9 cellular contexts compared by ENCODE assay signal in the genomic region with DNA sequence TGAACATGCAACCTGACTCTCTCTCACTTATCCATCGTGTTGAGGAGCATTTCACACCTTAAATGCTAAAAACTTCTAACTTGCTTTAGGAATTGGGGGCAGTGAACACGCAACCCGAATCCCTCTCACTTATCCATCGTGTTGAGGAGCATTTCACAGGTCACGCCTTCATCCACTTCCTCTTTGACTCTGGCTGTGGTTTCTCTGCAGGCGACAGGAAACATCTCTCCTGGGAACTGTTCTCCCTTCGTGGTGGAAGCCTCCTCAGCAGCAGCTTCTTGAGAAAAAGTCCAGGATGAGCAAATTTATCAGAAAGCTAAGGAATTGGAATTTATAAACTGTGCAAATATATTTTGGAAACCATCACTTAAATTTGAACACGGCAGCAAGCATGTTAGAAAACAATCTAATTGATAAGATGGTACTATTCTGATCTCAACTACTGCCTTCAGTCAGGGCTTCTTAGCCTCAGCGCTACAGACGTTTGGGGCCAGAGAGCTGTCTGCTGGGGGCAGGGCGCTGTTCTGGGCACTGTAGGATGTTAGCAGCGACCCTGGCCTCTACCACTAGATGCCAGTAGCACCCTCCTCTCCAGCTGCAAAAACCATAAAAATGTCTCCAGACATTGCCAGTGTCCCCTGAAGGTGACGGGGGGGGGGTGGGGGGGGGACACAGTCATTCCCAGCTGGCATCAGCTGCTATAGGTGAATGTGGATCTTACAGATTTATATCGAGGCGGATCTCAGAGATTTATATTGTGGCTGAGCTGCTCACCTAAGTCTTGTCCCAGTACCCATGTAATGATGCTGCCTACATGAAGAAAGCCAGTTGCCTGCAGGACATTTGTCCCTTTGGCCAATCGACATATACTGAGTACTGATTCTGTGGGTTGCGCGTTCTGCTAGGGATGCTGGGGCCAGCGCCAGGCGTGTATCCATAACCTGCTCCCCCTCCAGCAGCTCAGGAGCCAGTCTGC. TPM values are rescaled to one million over a fixed set of nuclear protein-coding genes. Genes with fewer than 3 reads are reported as not detected.
A peak's percentile ranks its signal among the peaks of the same experiment; 100 is the strongest.
DNase-seq lines count a peak whose midpoint lies in the region; ATAC-seq and TF ChIP-seq lines count a peak whose summit lies in the region.
"Had no signal": no experiment of that assay in that cellular context is flagged by ENCODE, and none has a peak within 500 bp of the region (broad histone marks: within the 10 kb centered on the region; RNA-seq: fewer than 3 reads in every experiment).

No MANE protein-coding gene starts in this region.

- peak; percentile 60 for TF ChIP-seq CTCF in kidney epithelial cell (IDR thresholded peaks at IDR 0.05; ENCODE audit: insufficient read depth, low read length, poor library complexity, severe bottlenecking)

- peaks cover 49% of the 10 kb centered on the region for H3K27me3 Mint-ChIP-seq in activated CD8-positive, alpha-beta T cell treated with anti-CD3 and anti-CD28 coated beads, Interleukin-2, amount 10 ng/mL, durations not matched to agents 7 days and 5 days (ENCODE audit: low read depth)

- H3K4me3 ChIP-seq in BLaER1 treated with 17β-estradiol and CSF1 and Interleukin-3, amounts not matched to agents 10 nM and 100 nM = peak overlapping the region in 4 of 10 experiments; percentile 2 to 24 (median 16); a peak in 5 of 20 replicates
- H3K4me3 ChIP-seq in kidney epithelial cell (ENCODE audit: low read depth, low read length) = no peak overlapping the region

- CTCF ChIA-PET in activated CD8-positive, alpha-beta T cell treated with anti-CD3 and anti-CD28 coated beads, Interleukin-2, amount 10 ng/mL, durations not matched to agents 7 days and 5 days (lab: Charles Lee) = interaction anchor here (0.7 to 2.2 kb wide), 21 partner anchors 10 to 407 kb away, joined by 3 to 14 read pairs (median 4); partner anchors contain the start of gene RAE1

- peaks cover 12% of the 10 kb centered on the region for H3K4me1 Mint-ChIP-seq in activated CD8-positive, alpha-beta T cell treated with anti-CD3 and anti-CD28 coated beads, Interleukin-2, amount 10 ng/mL, durations not matched to agents 7 days and 5 days (ENCODE audit: low read depth)

- H3K9ac ChIP-seq in BLaER1 treated with 17β-estradiol and CSF1 and Interleukin-3, amounts not matched to agents 10 nM and 100 nM = peak overlapping the region in 8 of 11 experiments; percentile 4 to 66 (median 42); a peak in 15 of 22 replicates

- H3K4me2 ChIP-seq in BLaER1 treated with 17β-estradiol and CSF1 and Interleukin-3, amounts not matched to agents 10 nM and 100 nM = peak overlapping the region; percentile 76 to 93 (median 87)

- no peaks in the 10 kb centered on the region for H3K9me3 Mint-ChIP-seq in activated CD8-positive, alpha-beta T cell treated with anti-CD3 and anti-CD28 coated beads, Interleukin-2, amount 10 ng/mL, durations not matched to agents 7 days and 5 days (ENCODE audit: insufficient read depth)

- no peaks in the 10 kb centered on the region for H3K36me3 ChIP-seq in BLaER1 treated with 17β-estradiol and CSF1 and Interleukin-3, amounts not matched to agents 10 nM and 100 nM
- H3K36me3 ChIP-seq in kidney epithelial cell (ENCODE audit: control insufficient read depth, insufficient read depth, low read length) = no peaks in the 10 kb centered on the region

- H3K4me1 ChIP-seq in BLaER1 treated with 17β-estradiol and CSF1 and Interleukin-3, amounts not matched to agents 10 nM and 100 nM = peaks cover 52 to 87% (median 71%) of the 10 kb centered on the region in 10 experiments

- peaks cover 0 to 10% (median 0%) of the 10 kb centered on the region in 11 experiments; a peak in 4 of 22 replicates for H3K27me3 ChIP-seq in BLaER1 treated with 17β-estradiol and CSF1 and Interleukin-3, amounts not matched to agents 10 nM and 100 nM
- peaks cover 17% of the 10 kb centered on the region for H3K27me3 ChIP-seq in kidney epithelial cell (ENCODE audit: control insufficient read depth, insufficient read depth, low read length)

- H3K9me3 ChIP-seq in BLaER1 treated with 17β-estradiol and CSF1 and Interleukin-3, amounts not matched to agents 10 nM and 100 nM (replicated peaks in 1 of 11) = no peaks in the 10 kb centered on the region

- no peaks in the 10 kb centered on the region for H3K36me3 Mint-ChIP-seq in activated CD8-positive, alpha-beta T cell treated with anti-CD3 and anti-CD28 coated beads, Interleukin-2, amount 10 ng/mL, durations not matched to agents 7 days and 5 days (ENCODE audit: low read depth)

- ATAC-seq in GM18498 (IDR thresholded peaks at IDR 0.05; ENCODE audit: unreplicated experiment) (peak; percentile 50), HG03280 (IDR thresholded peaks at IDR 0.05; ENCODE audit: unreplicated experiment) (no peak)
- ATAC-seq in activated CD8-positive, alpha-beta T cell treated with anti-CD3 and anti-CD28 coated beads, Interleukin-2, amount 10 ng/mL, durations not matched to agents 7 days and 5 days = peak; percentile 73

- H3K27ac Mint-ChIP-seq in activated CD8-positive, alpha-beta T cell treated with anti-CD3 and anti-CD28 coated beads, Interleukin-2, amount 10 ng/mL, durations not matched to agents 7 days and 5 days = no peak overlapping the region

- H3K4me3 Mint-ChIP-seq in activated CD8-positive, alpha-beta T cell treated with anti-CD3 and anti-CD28 coated beads, Interleukin-2, amount 10 ng/mL, durations not matched to agents 7 days and 5 days = no peak overlapping the region

- DNase-seq in NCI-H2196 (lab: John Stamatoyannopoulos, UW; ENCODE audit: unreplicated experiment) (peak; percentile 59), kidney epithelial cell (ENCODE audit: low read depth) (no peak), HuH-7 (ENCODE audit: low spot score) (no peak), inferior parietal cortex (ENCODE audit: extremely low spot score) (no peak)
- peak; percentile 61 for DNase-seq in activated CD8-positive, alpha-beta T cell treated with anti-CD3 and anti-CD28 coated beads, Interleukin-2, amount 10 ng/mL, durations not matched to agents 7 days and 5 days

- POLR2A ChIA-PET in activated CD8-positive, alpha-beta T cell treated with anti-CD3 and anti-CD28 coated beads, Interleukin-2, amount 10 ng/mL, durations not matched to agents 7 days and 5 days (lab: Charles Lee) = interaction anchor here (0.7 kb wide), 1 partner anchor 108 kb away, joined by 3 read pairs; no protein-coding TSS in a partner anchor

- H4K20me1 ChIP-seq in BLaER1 treated with 17β-estradiol and CSF1 and Interleukin-3, amounts not matched to agents 10 nM and 100 nM = peaks cover 0 to 8% (median 0%) of the 10 kb centered on the region in 11 experiments; a peak in 1 of 22 replicates

- peak overlapping the region in 9 of 11 experiments; percentile 7 to 74 (median 56); a peak in 14 of 22 replicates for H3K27ac ChIP-seq in BLaER1 treated with 17β-estradiol and CSF1 and Interleukin-3, amounts not matched to agents 10 nM and 100 nM

RNA-seq across cellular contexts. Expression of gene CTCFL, which starts 26.2 kb away (rescaled TPM):
- total RNA-seq in activated CD8-positive, alpha-beta T cell treated with anti-CD3 and anti-CD28 coated beads, Interleukin-2, amount 10 ng/mL, durations not matched to agents 7 days and 5 days = not detected
- total RNA-seq in kidney epithelial cell = 0.17 and 0.41 TPM in 2 replicates
- total RNA-seq: urinary bladder had no signal

Comparison
In these comparisons a context has a peak if more than half of its experiments do, and no peak if none do; other contexts are left out.
1. DNase-seq: peak in NCI-H2196 (single experiment) and activated CD8-positive, alpha-beta T cell treated with anti-CD3 and anti-CD28 coated beads, Interleukin-2, amount 10 ng/mL, durations not matched to agents 7 days and 5 days (single experiment); none in kidney epithelial cell (single experiment), HuH-7 (single experiment) and inferior parietal cortex (single experiment).